In the genomic region with DNA sequence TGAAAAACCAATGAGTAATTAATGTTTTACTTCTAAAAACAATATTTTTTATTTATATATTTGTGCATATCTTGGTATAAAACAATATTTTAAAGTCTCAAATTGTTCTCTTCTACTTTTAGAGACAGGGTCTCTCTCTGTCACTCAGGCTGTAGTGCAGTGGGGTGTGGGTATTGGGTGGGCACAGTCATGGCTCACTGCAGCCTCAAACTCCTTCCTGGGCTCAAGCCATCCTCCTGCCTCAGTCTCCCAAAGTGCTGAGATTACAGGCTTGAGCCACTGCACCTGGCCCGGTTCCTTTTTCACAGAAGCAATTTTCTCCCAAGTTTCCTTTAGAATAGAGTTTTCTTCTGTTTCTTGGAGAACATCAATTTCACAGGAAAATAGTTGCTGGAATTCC, we compare ENCODE assay signal across 8 cellular contexts.
DNase-seq lines count a peak whose midpoint lies in the region; ATAC-seq, FAIRE-seq and TF ChIP-seq lines count a peak whose summit lies in the region.

No MANE protein-coding gene starts in this region.

- no peak for TF ChIP-seq CTCF in keratinocyte (optimal IDR thresholded peaks at IDR 0.05 in 1 of 3, IDR thresholded peaks at IDR 0.05 in 1 of 3, conservative IDR thresholded peaks at IDR 0.05 in 1 of 3; ENCODE audit: extremely low read depth in 1 of 3, insufficient read depth in 2 of 3, low read length in 3 of 3)
- no peak for TF ChIP-seq CTCF in tibial artery (IDR thresholded peaks at IDR 0.05)

- peak overlapping the region; percentile 81 for H3K4me2 ChIP-seq in keratinocyte (ENCODE audit: control insufficient read depth, extremely low read depth, insufficient read depth, low read depth, low read length)

- dilution Hi-C loops in keratinocyte (cut with MboI; ENCODE audit: extremely low pct_ligation_motif_present, low sequenced_read_pairs): no loop called here

- intact Hi-C loops in activated T-helper 2 cell treated with anti-CD3 and anti-CD28 coated beads, Interferon-gamma antibody, Interleukin-2, Interleukin-4, amounts not matched to agents 10 μg/mL and 5 μg/mL and 100 μg/mL, durations not matched to agents 14 hours and 24 hours and 36 hours (cut with micrococcal nuclease): loop anchor here (2.0 kb wide), 1 partner anchor 54 kb away; no protein-coding TSS in a partner anchor
- intact Hi-C loops in tibial artery (cut with DNase I; ENCODE audit: low total_unique reads): no loop called here

- H3K9ac ChIP-seq in keratinocyte (ENCODE audit: control insufficient read depth, extremely low read depth, insufficient read depth, low read length): peak overlapping the region; percentile 61

- H3K4me1 ChIP-seq in keratinocyte (ENCODE audit: control insufficient read depth, extremely low read depth, insufficient read depth, low read length) (peaks cover 20% of the 10 kb centered on the region), tibial artery (peaks cover 0 to 62% (median 40%) of the 10 kb centered on the region in 4 donors)

- no peaks in the 10 kb centered on the region for H3K36me3 ChIP-seq in keratinocyte (ENCODE audit: control insufficient read depth in 2 of 2, extremely low read depth in 1 of 2, insufficient read depth in 2 of 2, low read length in 2 of 2)
- no peaks in the 10 kb centered on the region for H3K36me3 ChIP-seq in tibial artery

- DNase-seq in activated naive CD4-positive, alpha-beta T cell treated with Interleukin-2 at 50 U/mL for 16 hours: no peak
- DNase-seq in activated T-helper 2 cell treated with anti-CD3 and anti-CD28 coated beads, Interferon-gamma antibody, Interleukin-2, Interleukin-4, amounts not matched to agents 10 μg/mL and 5 μg/mL and 100 μg/mL, durations not matched to agents 14 hours and 24 hours and 36 hours (ENCODE audit: low spot score): no peak
- DNase-seq in keratinocyte (ENCODE audit: low read depth, low spot score): no peak
- DNase-seq in tibial artery: peak in 1 of 2 donors; percentile 29
- no peak for DNase-seq in SHP77 treated with DMSO at 0.1 percent for 48 hours (lab: John Stamatoyannopoulos, UW)

- H3K27me3 ChIP-seq in keratinocyte (ENCODE audit: control insufficient read depth, extremely low read depth, insufficient read depth, low read length) (no peaks in the 10 kb centered on the region), tibial artery (no peaks in the 10 kb centered on the region)

- H3K4me3 ChIP-seq in keratinocyte (ENCODE audit: control insufficient read depth in 2 of 3, extremely low read depth in 1 of 3, insufficient read depth in 2 of 3, low read depth in 1 of 3, low read length in 3 of 3): no peak overlapping the region
- peak overlapping the region; percentile 36 to 44 for H3K4me3 ChIP-seq in tibial artery

- FAIRE-seq in keratinocyte (lab: Jason Lieb, UNC): no peak

- H3K79me2 ChIP-seq in keratinocyte (ENCODE audit: control insufficient read depth, insufficient read depth, low read length): no peaks in the 10 kb centered on the region

- no peaks in the 10 kb centered on the region for H4K20me1 ChIP-seq in keratinocyte (ENCODE audit: control insufficient read depth, extremely low read depth, insufficient read depth, low read length)

- H3K9me3 Mint-ChIP-seq in activated naive CD4-positive, alpha-beta T cell treated with anti-CD3 and anti-CD28 coated beads, Interleukin-2, amount 50 U/mL, for 24 hours: no peaks in the 10 kb centered on the region
- no peaks in the 10 kb centered on the region for H3K9me3 Mint-ChIP-seq in activated T-helper 2 cell treated with anti-CD3 and anti-CD28 coated beads, Interferon-gamma antibody, Interleukin-2, Interleukin-4, amounts not matched to agents 10 μg/mL and 5 μg/mL and 100 μg/mL, durations not matched to agents 14 hours and 24 hours and 36 hours

- H3K9me3 ChIP-seq in keratinocyte (ENCODE audit: control insufficient read depth, low read depth, low read length) (no peaks in the 10 kb centered on the region), tibial artery (no peaks in the 10 kb centered on the region)

- H3K4me3 Mint-ChIP-seq in activated naive CD4-positive, alpha-beta T cell treated with anti-CD3 and anti-CD28 coated beads, Interleukin-2, amount 50 U/mL, for 24 hours: peak overlapping the region; percentile 87
- H3K4me3 Mint-ChIP-seq in activated T-helper 2 cell treated with anti-CD3 and anti-CD28 coated beads, Interferon-gamma antibody, Interleukin-2, Interleukin-4, amounts not matched to agents 10 μg/mL and 5 μg/mL and 100 μg/mL, durations not matched to agents 14 hours and 24 hours and 36 hours (ENCODE audit: low read depth): peak overlapping the region; percentile 74

- H3K36me3 Mint-ChIP-seq in activated naive CD4-positive, alpha-beta T cell treated with anti-CD3 and anti-CD28 coated beads, Interleukin-2, amount 50 U/mL, for 24 hours: no peaks in the 10 kb centered on the region
- no peaks in the 10 kb centered on the region for H3K36me3 Mint-ChIP-seq in activated T-helper 2 cell treated with anti-CD3 and anti-CD28 coated beads, Interferon-gamma antibody, Interleukin-2, Interleukin-4, amounts not matched to agents 10 μg/mL and 5 μg/mL and 100 μg/mL, durations not matched to agents 14 hours and 24 hours and 36 hours (ENCODE audit: low read depth)

- H3K9me1 ChIP-seq in keratinocyte (ENCODE audit: control insufficient read depth, extremely low read depth, insufficient read depth, low read length): no peaks in the 10 kb centered on the region

- no peaks in the 10 kb centered on the region for H3K27me3 Mint-ChIP-seq in activated naive CD4-positive, alpha-beta T cell treated with anti-CD3 and anti-CD28 coated beads, Interleukin-2, amount 50 U/mL, for 24 hours
- no peaks in the 10 kb centered on the region for H3K27me3 Mint-ChIP-seq in activated T-helper 2 cell treated with anti-CD3 and anti-CD28 coated beads, Interferon-gamma antibody, Interleukin-2, Interleukin-4, amounts not matched to agents 10 μg/mL and 5 μg/mL and 100 μg/mL, durations not matched to agents 14 hours and 24 hours and 36 hours (ENCODE audit: low read depth)

- H3K27ac ChIP-seq in keratinocyte (ENCODE audit: control insufficient read depth, insufficient read depth, low read length): no peak overlapping the region
- peak overlapping the region; percentile 73 to 74 for H3K27ac ChIP-seq in tibial artery

- H3K27ac Mint-ChIP-seq in activated naive CD4-positive, alpha-beta T cell treated with anti-CD3 and anti-CD28 coated beads, Interleukin-2, amount 50 U/mL, for 24 hours: peak overlapping the region; percentile 93
- H3K27ac Mint-ChIP-seq in activated T-helper 2 cell treated with anti-CD3 and anti-CD28 coated beads, Interferon-gamma antibody, Interleukin-2, Interleukin-4, amounts not matched to agents 10 μg/mL and 5 μg/mL and 100 μg/mL, durations not matched to agents 14 hours and 24 hours and 36 hours: no peak overlapping the region

- no peak for ATAC-seq in GM18517 (IDR thresholded peaks at IDR 0.05; ENCODE audit: unreplicated experiment)
- ATAC-seq in HG02884 (IDR thresholded peaks at IDR 0.05; ENCODE audit: unreplicated experiment): no peak

- no peak overlapping the region for H2AFZ ChIP-seq in keratinocyte (ENCODE audit: control insufficient read depth, low read length)

- peaks cover 35% of the 10 kb centered on the region for H3K4me1 Mint-ChIP-seq in activated naive CD4-positive, alpha-beta T cell treated with anti-CD3 and anti-CD28 coated beads, Interleukin-2, amount 50 U/mL, for 24 hours
- H3K4me1 Mint-ChIP-seq in activated T-helper 2 cell treated with anti-CD3 and anti-CD28 coated beads, Interferon-gamma antibody, Interleukin-2, Interleukin-4, amounts not matched to agents 10 μg/mL and 5 μg/mL and 100 μg/mL, durations not matched to agents 14 hours and 24 hours and 36 hours (ENCODE audit: low read depth): peaks cover 28% of the 10 kb centered on the region

Comparison
In these comparisons a context has a peak if more than half of its experiments do, and no peak if none do; other contexts are left out.
1. H3K4me3 ChIP-seq: peak in tibial artery (2 of 2); none in keratinocyte (0 of 3).